Comparison of ENCODE assay signal across 24 cellular contexts in genomic region chr14:21395450-21395849, GRCh38.
"Had no signal": no experiment of that assay in that cellular context is flagged by ENCODE, and none has a peak within 500 bp of the region (broad histone marks: within the 10 kb centered on the region; RNA-seq: fewer than 3 reads in every experiment).

No MANE protein-coding gene starts in this region.

- H3K36me3 ChIP-seq: ovary had no signal

- ATAC-seq: activated CD8-positive, alpha-beta memory T cell treated with anti-CD3 and anti-CD28 coated beads, Interleukin-2, amount 10 ng/mL, durations not matched to agents 7 days and 5 days; activated CD8-positive, alpha-beta T cell treated with anti-CD3 and anti-CD28 coated beads for 36 hours; activated naive CD4-positive, alpha-beta T cell treated with anti-CD3 and anti-CD28 coated beads, Interleukin-2, amount 50 U/mL, for 72 hours; left ventricle myocardium superior; natural killer cell had no signal

- H3K9me3 Mint-ChIP-seq: activated CD4-positive, alpha-beta T cell treated with anti-CD3 and anti-CD28 coated beads, Interleukin-2, amount 10 ng/mL, durations not matched to agents 7 days and 5 days; activated CD8-positive, alpha-beta T cell treated with anti-CD3 and anti-CD28 coated beads for 36 hours; activated naive CD4-positive, alpha-beta T cell treated with anti-CD3 and anti-CD28 coated beads, Interleukin-2, amount 50 U/mL, for 72 hours; brain; natural killer cell; stimulated activated naive CD8-positive, alpha-beta T cell treated with anti-CD3 and anti-CD28 coated beads, Interleukin-15, Interleukin-2, amounts not matched to agents 100 ng/mL and 50 ng/mL, for 24 hours; T-helper 2 cell treated with Interferon-gamma antibody and Interleukin-4, amounts not matched to agents 5 μg/mL and 100 μg/mL, for 36 hours had no signal

- H2AFZ ChIP-seq: hepatocyte had no signal

- H3K4me1 Mint-ChIP-seq: activated CD4-positive, alpha-beta T cell treated with anti-CD3 and anti-CD28 coated beads, Interleukin-2, amount 10 ng/mL, durations not matched to agents 7 days and 5 days; activated CD8-positive, alpha-beta memory T cell treated with anti-CD3 and anti-CD28 coated beads, Interleukin-2, amount 10 ng/mL, durations not matched to agents 7 days and 5 days; brain; natural killer cell had no signal

- H3K4me3 ChIP-seq: hepatocyte, ovary, prostate gland, tibial artery had no signal

- H3K27ac Mint-ChIP-seq: activated CD4-positive, alpha-beta T cell treated with anti-CD3 and anti-CD28 coated beads, Interleukin-2, amount 10 ng/mL, durations not matched to agents 7 days and 5 days; activated CD8-positive, alpha-beta memory T cell treated with anti-CD3 and anti-CD28 coated beads, Interleukin-2, amount 10 ng/mL, durations not matched to agents 7 days and 5 days; activated CD8-positive, alpha-beta T cell treated with anti-CD3 and anti-CD28 coated beads for 36 hours; brain; natural killer cell; stimulated activated naive CD8-positive, alpha-beta T cell treated with anti-CD3 and anti-CD28 coated beads, Interleukin-15, Interleukin-2, amounts not matched to agents 100 ng/mL and 50 ng/mL, for 24 hours; T-helper 2 cell treated with Interferon-gamma antibody and Interleukin-4, amounts not matched to agents 5 μg/mL and 100 μg/mL, for 36 hours had no signal

- DNase-seq: activated CD4-positive, alpha-beta T cell treated with anti-CD3 and anti-CD28 coated beads, Interleukin-2, amount 10 ng/mL, durations not matched to agents 7 days and 5 days; activated CD4-positive, CD25-positive, alpha-beta regulatory T cell treated with anti-CD3 and anti-CD28 coated beads, Interleukin-2, amount 50 U/mL, for 72 hours; activated CD8-positive, alpha-beta memory T cell treated with anti-CD3 and anti-CD28 coated beads, Interleukin-2, amount 10 ng/mL, durations not matched to agents 7 days and 5 days; activated CD8-positive, alpha-beta T cell treated with anti-CD3 and anti-CD28 coated beads for 36 hours; activated gamma-delta T cell treated with Interleukin-2 at 50 U/mL for 16 hours; activated T-cell treated with anti-CD3 and anti-CD28 coated beads for 4 hours; aorta; caudate nucleus; dermis blood vessel endothelial cell; effector CD8-positive, alpha-beta T cell; foreskin melanocyte; kidney glomerular epithelial cell; left ventricle myocardium superior; midbrain; natural killer cell; ovary; tibial artery; WERI-Rb-1 had no signal

- H3K4me1 ChIP-seq: prostate gland, tibial artery had no signal

- H3K79me2 ChIP-seq: hepatocyte had no signal

- H3K27me3 Mint-ChIP-seq: activated CD4-positive, alpha-beta T cell treated with anti-CD3 and anti-CD28 coated beads, Interleukin-2, amount 10 ng/mL, durations not matched to agents 7 days and 5 days; activated CD8-positive, alpha-beta memory T cell treated with anti-CD3 and anti-CD28 coated beads, Interleukin-2, amount 10 ng/mL, durations not matched to agents 7 days and 5 days; activated CD8-positive, alpha-beta T cell treated with anti-CD3 and anti-CD28 coated beads for 36 hours; brain; stimulated activated naive CD8-positive, alpha-beta T cell treated with anti-CD3 and anti-CD28 coated beads, Interleukin-15, Interleukin-2, amounts not matched to agents 100 ng/mL and 50 ng/mL, for 24 hours had no signal

- H3K27me3 ChIP-seq: hepatocyte, ovary, tibial artery had no signal

- H3K4me2 ChIP-seq: hepatocyte had no signal

- H3K27ac ChIP-seq: hepatocyte, ovary, prostate gland, tibial artery, WERI-Rb-1 had no signal

- H3K9me3 ChIP-seq: ovary, prostate gland, tibial artery had no signal

- H3K4me3 Mint-ChIP-seq: activated CD4-positive, alpha-beta T cell treated with anti-CD3 and anti-CD28 coated beads, Interleukin-2, amount 10 ng/mL, durations not matched to agents 7 days and 5 days; activated CD8-positive, alpha-beta memory T cell treated with anti-CD3 and anti-CD28 coated beads, Interleukin-2, amount 10 ng/mL, durations not matched to agents 7 days and 5 days; activated CD8-positive, alpha-beta T cell treated with anti-CD3 and anti-CD28 coated beads for 36 hours; brain; natural killer cell; stimulated activated naive CD8-positive, alpha-beta T cell treated with anti-CD3 and anti-CD28 coated beads, Interleukin-15, Interleukin-2, amounts not matched to agents 100 ng/mL and 50 ng/mL, for 24 hours; T-helper 2 cell treated with Interferon-gamma antibody and Interleukin-4, amounts not matched to agents 5 μg/mL and 100 μg/mL, for 36 hours had no signal
